Comparison of ENCODE assay signal across 8 cellular contexts in the genomic region with DNA sequence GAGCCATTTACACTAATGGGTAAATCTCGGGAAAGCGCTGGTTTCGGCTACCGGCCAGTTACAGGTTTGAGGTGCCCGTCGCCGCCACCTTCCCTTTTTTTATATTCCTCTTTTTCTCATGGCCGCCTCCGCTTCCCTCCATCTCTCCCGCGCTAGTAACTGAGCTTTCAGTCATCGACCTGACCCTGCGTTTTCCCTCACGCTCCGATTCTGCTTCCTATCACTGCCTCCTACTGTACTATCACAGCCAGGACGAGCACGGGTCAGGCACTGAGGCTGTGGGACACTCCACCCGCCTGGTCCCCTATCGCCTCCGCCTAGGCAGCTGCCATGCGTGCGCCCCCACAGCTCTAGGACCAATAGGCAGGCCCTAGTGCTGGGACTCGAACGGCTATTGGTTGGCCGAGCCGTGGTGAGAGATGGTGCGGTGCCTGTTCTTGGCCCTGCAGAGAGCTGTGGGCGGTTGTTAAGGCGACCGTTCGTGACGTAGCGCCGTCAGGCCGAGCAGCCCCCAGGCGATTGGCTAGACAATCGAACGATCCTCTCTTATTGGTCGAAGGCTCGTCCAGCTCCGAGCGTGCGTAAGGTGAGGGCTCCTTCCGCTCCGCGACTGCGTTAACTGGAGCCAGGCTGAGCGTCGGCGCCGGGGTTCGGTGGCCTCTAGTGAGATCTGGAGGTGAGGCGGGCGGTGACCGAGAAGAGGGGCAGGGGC. TPM values are rescaled to one million over a fixed set of nuclear protein-coding genes. Genes with fewer than 3 reads are reported as not detected.
DNase-seq lines count a peak whose midpoint lies in the region; ATAC-seq and TF ChIP-seq lines count a peak whose summit lies in the region.

Gene HMGCR, plus strand, starts transcription at position 596 of the 712 bp plus-strand sequence. CDS start 5,386 bp downstream, outside the sequence.

- no peaks in the 10 kb centered on the region for H3K27me3 Mint-ChIP-seq in activated naive CD4-positive, alpha-beta T cell treated with anti-CD3 and anti-CD28 coated beads for 36 hours (ENCODE audit: low read depth)

- POLR2A ChIA-PET in HEK293T (lab: Yijun Ruan, JAX) = interaction anchor here (0.5 to 1.7 kb wide), 16 partner anchors 9 to 332 kb away, joined by 3 to 16 read pairs (median 4); partner anchors contain the start of genes ANKRD31, CERT1 and POLK

- in situ Hi-C loops in SK-MEL-5 (cut with HindIII; ENCODE audit: low pct_unique_long_range_greater_than_20kb, low sequenced_read_pairs) = no loop called here

- H3K27ac Mint-ChIP-seq in activated naive CD4-positive, alpha-beta T cell treated with anti-CD3 and anti-CD28 coated beads for 36 hours = no peak within 1 kb of the TSS

- no peaks in the 10 kb centered on the region for H3K9me3 Mint-ChIP-seq in activated naive CD4-positive, alpha-beta T cell treated with anti-CD3 and anti-CD28 coated beads for 36 hours

- H3K27me3 ChIP-seq in gastroesophageal sphincter (no peaks in the 10 kb centered on the region), suprapubic skin (no peaks in the 10 kb centered on the region)

- H3K9me3 ChIP-seq in gastroesophageal sphincter = no peaks in the 10 kb centered on the region
- H3K9me3 ChIP-seq in suprapubic skin = no peaks in the 10 kb centered on the region

- peak in 2 of 4 experiments; percentile 7 to 13 for TF ChIP-seq CTCF in gastroesophageal sphincter (IDR thresholded peaks at IDR 0.05)
- TF ChIP-seq CTCF in suprapubic skin (IDR thresholded peaks at IDR 0.05) = no peak

- no peak for TF ChIP-seq EP300 in gastroesophageal sphincter (IDR thresholded peaks at IDR 0.05)
- TF ChIP-seq EP300 in suprapubic skin (IDR thresholded peaks at IDR 0.05) = no peak

- H3K4me3 ChIP-seq in gastroesophageal sphincter = peak within 1 kb of the TSS; percentile 76 to 82
- peak within 1 kb of the TSS; percentile 98 for H3K4me3 ChIP-seq in suprapubic skin

- no peaks in the 10 kb centered on the region for H3K36me3 ChIP-seq in gastroesophageal sphincter
- no peaks in the 10 kb centered on the region for H3K36me3 ChIP-seq in suprapubic skin

- intact Hi-C loops in activated naive CD4-positive, alpha-beta T cell treated with anti-CD3 and anti-CD28 coated beads for 36 hours (cut with micrococcal nuclease) = loop anchor here (1.0 to 2.0 kb wide), 11 partner anchors 11 to 1210 kb away; partner anchors contain the start of genes ANKRD31, CERT1, FAM169A and GFM2

- CTCF ChIA-PET in HEK293T (lab: Yijun Ruan, JAX) = interaction anchor here (1.2 kb wide), 1 partner anchor 100 kb away, joined by 6 read pairs; the partner anchor contains the start of gene ANKRD31
- CTCF ChIA-PET in activated naive CD4-positive, alpha-beta T cell treated with anti-CD3 and anti-CD28 coated beads for 36 hours (lab: Charles Lee) = interaction anchor here (0.6 to 1.9 kb wide), 9 partner anchors 9 to 1207 kb away, joined by 3 to 17 read pairs (median 4); partner anchors contain the start of genes ANKRD31 and GCNT4

- peaks cover 13% of the 10 kb centered on the region for H3K36me3 Mint-ChIP-seq in activated naive CD4-positive, alpha-beta T cell treated with anti-CD3 and anti-CD28 coated beads for 36 hours (ENCODE audit: low read depth)

- H3K27ac ChIP-seq in gastroesophageal sphincter (peak within 1 kb of the TSS; percentile 76 to 98 (median 96)), suprapubic skin (peak within 1 kb of the TSS; percentile 94)

- TF ChIP-seq POLR2A in gastroesophageal sphincter (IDR thresholded peaks at IDR 0.05) (peak; percentile 56 to 69), suprapubic skin (IDR thresholded peaks at IDR 0.05) (no peak)

- no peak within 1 kb of the TSS for H3K4me3 Mint-ChIP-seq in activated naive CD4-positive, alpha-beta T cell treated with anti-CD3 and anti-CD28 coated beads for 36 hours

- DNase-seq in GM04504 (ENCODE audit: low read depth) (peak; percentile 99), HEK293T (ENCODE audit: extremely low spot score) (peak; percentile 91), MV-4-11 (lab: John Stamatoyannopoulos, UW) (peak; percentile 99), SK-MEL-5 (ENCODE audit: low read depth, low spot score) (peak; percentile 99), non-pigmented ciliary epithelial cell (ENCODE audit: low read depth) (peak; percentile 99), suprapubic skin (ENCODE audit: low spot score in 2 of 2) (peak; percentile 99)
- DNase-seq in activated naive CD4-positive, alpha-beta T cell treated with anti-CD3 and anti-CD28 coated beads for 36 hours = peak; percentile 99

- peak; percentile 99 for ATAC-seq in gastroesophageal sphincter

- H3K4me1 ChIP-seq in gastroesophageal sphincter = peaks cover 0 to 25% (median 3%) of the 10 kb centered on the region in 3 donors
- peaks cover 43% of the 10 kb centered on the region for H3K4me1 ChIP-seq in suprapubic skin

- H3K4me1 Mint-ChIP-seq in activated naive CD4-positive, alpha-beta T cell treated with anti-CD3 and anti-CD28 coated beads for 36 hours (ENCODE audit: low read depth) = peaks cover 35% of the 10 kb centered on the region

- 0 to 4% methylated on average over 12 to 16 of the region's 55 CpGs for WGBS in gastroesophageal sphincter (ENCODE audit: low coverage in 1 of 2), 2 donors
- under 1% methylated on average over 46 of the region's 55 CpGs for WGBS in suprapubic skin

TF ChIP-seq in HEK293T, 16 proteins besides CTCF, POLR2A, EP300 and RAD21:
- TF ChIP-seq ARNT (IDR thresholded peaks at IDR 0.05) (no peak), HDGF (IDR thresholded peaks at IDR 0.05; ENCODE audit: borderline replicate concordance) (peak; percentile 87; the same call in 1 of the 2 replicates), ELF4 (IDR thresholded peaks at IDR 0.05) (no peak), PKNOX1 (IDR thresholded peaks at IDR 0.05) (peak; percentile 79), ZNF384 (IDR thresholded peaks at IDR 0.05) (no peak), FOXM1 (IDR thresholded peaks at IDR 0.05; ENCODE audit: borderline replicate concordance) (no peak), BHLHE40 (IDR thresholded peaks at IDR 0.05; ENCODE audit: borderline replicate concordance) (no peak), TARDBP (IDR thresholded peaks at IDR 0.05) (no peak), LEF1 (IDR thresholded peaks at IDR 0.05; ENCODE audit: borderline replicate concordance) (no peak), FOXA1 (IDR thresholded peaks at IDR 0.05) (no peak), FOXK2 (IDR thresholded peaks at IDR 0.05) (no peak), SUZ12 (IDR thresholded peaks at IDR 0.05) (no peak), SP1 (IDR thresholded peaks at IDR 0.05) (no peak), NFRKB (IDR thresholded peaks at IDR 0.05) (no peak), CTBP1 (IDR thresholded peaks at IDR 0.05; ENCODE audit: borderline replicate concordance) (no peak), L3MBTL2 (conservative IDR thresholded peaks at IDR 0.05) (peak; percentile 95)

RNA-seq across cellular contexts. Expression of gene HMGCR, which starts in this region (rescaled TPM):
- 115 and 125 TPM in 2 replicates for total RNA-seq in SK-MEL-5 (2014; rRNA removed; shearing (Covaris generic))
- polyA plus RNA-seq in SK-MEL-5 (2015; cell fraction: cytosol; rRNA removed) = 49.6 and 66.5 TPM in 2 replicates
- 214 and 221 TPM in 2 replicates for polyA plus RNA-seq in SK-MEL-5 (2015; cell fraction: nucleus; rRNA removed)
- 10 to 100 TPM; 61.7 to 67.5 TPM for total RNA-seq in activated naive CD4-positive, alpha-beta T cell treated with anti-CD3 and anti-CD28 coated beads for 36 hours
- total RNA-seq in gastroesophageal sphincter (10 to 100 TPM; 10.4 to 14.2 (median 13.5) TPM), suprapubic skin (100 to 1,000 TPM in 1 of 4 donors, 10 to 100 TPM in 3; 72.4 to 292 (median 96.2) TPM)

Comparison
In these comparisons a context has a peak if more than half of its experiments do, and no peak if none do; other contexts are left out.
1. Peak in every context shown above with its lines: DNase-seq, ATAC-seq, H3K4me3 ChIP-seq and H3K27ac ChIP-seq.
2. POLR2A ChIP-seq: peak in gastroesophageal sphincter (2 of 2); none in suprapubic skin (0 of 2).